16 cellular contexts compared by ENCODE assay signal in the genomic region with DNA sequence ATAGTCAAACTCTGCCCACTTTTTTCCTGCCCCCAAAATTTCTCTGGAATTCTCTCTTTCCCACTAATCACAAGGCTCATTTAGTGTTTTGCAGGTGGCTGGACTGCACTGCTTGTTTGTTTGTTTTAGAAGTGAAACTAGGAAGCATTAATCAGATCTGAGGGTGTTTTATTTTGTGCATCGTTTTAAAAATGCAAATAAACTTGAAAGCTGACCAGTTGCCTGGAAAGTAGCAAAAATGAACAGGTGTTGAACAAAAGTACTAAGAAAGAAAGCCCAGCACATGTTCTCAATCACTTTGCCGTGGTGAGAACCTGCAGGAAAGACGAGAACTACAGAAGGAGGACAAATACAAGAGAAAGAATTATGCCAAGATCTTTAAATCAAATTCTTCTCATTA.
"Had no signal": no experiment of that assay in that cellular context is flagged by ENCODE, and none has a peak within 500 bp of the region (broad histone marks: within the 10 kb centered on the region; RNA-seq: fewer than 3 reads in every experiment).

No MANE protein-coding gene starts in this region.

- H3K9ac ChIP-seq: neural progenitor cell had no signal

- H3K4me1 ChIP-seq: adrenal gland, neural progenitor cell, pancreas had no signal

- H3K36me3 ChIP-seq: adrenal gland, gastroesophageal sphincter, neural progenitor cell, pancreas had no signal

- H3K36me3 Mint-ChIP-seq: activated naive CD4-positive, alpha-beta T cell treated with anti-CD3 and anti-CD28 coated beads, Interleukin-2, amount 50 U/mL, for 24 hours; stimulated activated memory B cell treated with anti-CD40 and anti-IgM and Interleukin-4, amounts not matched to agents 10 μg/mL and 1 μg/mL and 100 μg/mL, for 72 hours had no signal

- H3K4me3 ChIP-seq: adrenal gland, gastroesophageal sphincter, lung, neural progenitor cell, pancreas had no signal

- H3K27ac Mint-ChIP-seq: activated B cell treated with CpG ODN at 0.5 μM for 24 hours; activated CD8-positive, alpha-beta T cell treated with anti-CD3 and anti-CD28 coated beads for 36 hours; activated naive CD4-positive, alpha-beta T cell treated with anti-CD3 and anti-CD28 coated beads, Interleukin-2, amount 50 U/mL, for 24 hours; neural progenitor cell; stimulated activated memory B cell treated with anti-CD40 and anti-IgM and Interleukin-4, amounts not matched to agents 10 μg/mL and 1 μg/mL and 100 μg/mL, for 72 hours had no signal

- H3K27me3 Mint-ChIP-seq: activated B cell treated with CpG ODN at 0.5 μM for 24 hours; activated CD8-positive, alpha-beta T cell treated with anti-CD3 and anti-CD28 coated beads for 36 hours; activated naive CD4-positive, alpha-beta T cell treated with anti-CD3 and anti-CD28 coated beads, Interleukin-2, amount 50 U/mL, for 24 hours; stimulated activated memory B cell treated with anti-CD40 and anti-IgM and Interleukin-4, amounts not matched to agents 10 μg/mL and 1 μg/mL and 100 μg/mL, for 72 hours had no signal

- H3K4me2 ChIP-seq: neural progenitor cell had no signal

- ATAC-seq: activated CD8-positive, alpha-beta T cell treated with anti-CD3 and anti-CD28 coated beads for 36 hours; activated T-cell treated with anti-CD3 and anti-CD28 coated beads, Interleukin-2, amount 50 U/mL, for 4 hours; gastroesophageal sphincter; left colon; pancreas; stimulated activated memory B cell treated with anti-CD40 and anti-IgM and Interleukin-4, amounts not matched to agents 10 μg/mL and 1 μg/mL and 100 μg/mL, for 72 hours had no signal

- H2AFZ ChIP-seq: neural progenitor cell had no signal

- H3K27ac ChIP-seq: adrenal gland, epithelial cell of prostate, gastroesophageal sphincter, neural progenitor cell, pancreas had no signal

- H3K4me3 Mint-ChIP-seq: activated B cell treated with CpG ODN at 0.5 μM for 24 hours; activated CD8-positive, alpha-beta T cell treated with anti-CD3 and anti-CD28 coated beads for 36 hours; activated naive CD4-positive, alpha-beta T cell treated with anti-CD3 and anti-CD28 coated beads, Interleukin-2, amount 50 U/mL, for 24 hours; activated T-cell treated with anti-CD3 and anti-CD28 coated beads, Interleukin-2, amount 50 U/mL, for 4 hours; neural progenitor cell; stimulated activated memory B cell treated with anti-CD40 and anti-IgM and Interleukin-4, amounts not matched to agents 10 μg/mL and 1 μg/mL and 100 μg/mL, for 72 hours had no signal

- H3K9me3 Mint-ChIP-seq: activated B cell treated with CpG ODN at 0.5 μM for 24 hours; activated CD8-positive, alpha-beta T cell treated with anti-CD3 and anti-CD28 coated beads for 36 hours; activated naive CD4-positive, alpha-beta T cell treated with anti-CD3 and anti-CD28 coated beads, Interleukin-2, amount 50 U/mL, for 24 hours; stimulated activated memory B cell treated with anti-CD40 and anti-IgM and Interleukin-4, amounts not matched to agents 10 μg/mL and 1 μg/mL and 100 μg/mL, for 72 hours had no signal

- DNase-seq: activated B cell treated with CpG ODN at 0.5 μM for 24 hours; activated CD4-positive, alpha-beta T cell treated with anti-CD3 and anti-CD28 coated beads for 48 hours; activated CD8-positive, alpha-beta T cell treated with anti-CD3 and anti-CD28 coated beads for 36 hours; activated effector memory CD4-positive, alpha-beta T cell treated with Interleukin-2 at 50 U/mL for 16 hours; activated T-cell treated with anti-CD3 and anti-CD28 coated beads, Interleukin-2, amount 50 U/mL, for 4 hours; adrenal gland; left colon; midbrain; pancreas; stimulated activated CD4-positive, alpha-beta T cell treated with anti-CD3 and anti-CD28 coated beads, Interleukin-2, amount 100 ng/mL, for 48 hours had no signal

- H3K4me1 Mint-ChIP-seq: activated naive CD4-positive, alpha-beta T cell treated with anti-CD3 and anti-CD28 coated beads, Interleukin-2, amount 50 U/mL, for 24 hours; stimulated activated memory B cell treated with anti-CD40 and anti-IgM and Interleukin-4, amounts not matched to agents 10 μg/mL and 1 μg/mL and 100 μg/mL, for 72 hours had no signal

- H3K27me3 ChIP-seq: adrenal gland, gastroesophageal sphincter, neural progenitor cell, pancreas had no signal

- H3K9me3 ChIP-seq: adrenal gland, gastroesophageal sphincter, pancreas had no signal
